9 cellular contexts compared by ENCODE assay signal in genomic region chr10:97355571-97355975, GRCh38. TPM values are rescaled to one million over a fixed set of nuclear protein-coding genes. Genes with fewer than 3 reads are reported as not detected.
DNase-seq lines count a peak whose midpoint lies in the region; ATAC-seq and TF ChIP-seq lines count a peak whose summit lies in the region.
"Had no signal": no experiment of that assay in that cellular context is flagged by ENCODE, and none has a peak within 500 bp of the region (broad histone marks: within the 10 kb centered on the region; RNA-seq: fewer than 3 reads in every experiment).

No MANE protein-coding gene starts in this region.

- H3K27me3 Mint-ChIP-seq in activated naive CD4-positive, alpha-beta T cell treated with anti-CD3 and anti-CD28 coated beads, Interleukin-2, amount 10 ng/mL, durations not matched to agents 7 days and 5 days = no peaks in the 10 kb centered on the region
- H3K27me3 Mint-ChIP-seq: activated naive CD8-positive, alpha-beta T cell had no signal

- CTCF ChIA-PET in activated naive CD4-positive, alpha-beta T cell treated with anti-CD3 and anti-CD28 coated beads, Interleukin-2, amount 10 ng/mL, durations not matched to agents 7 days and 5 days (lab: Charles Lee) = interaction anchor here (0.6 to 2.6 kb wide), 2 partner anchors 77 to 157 kb away, joined by 3 to 9 read pairs; no protein-coding TSS in a partner anchor

- H3K4me3 ChIP-seq in body of pancreas = no peak overlapping the region
- no peak overlapping the region for H3K4me3 ChIP-seq in aorta (ENCODE audit: low read length in 2 of 2)

- intact Hi-C loops in body of pancreas (cut with DNase I) (no loop called here), aorta (cut with DNase I) (loop anchor here in 1 of 2 donors (5.0 kb wide), 1 partner anchor 78 kb away; no protein-coding TSS in a partner anchor)

- WGBS in body of pancreas, 2 donors = 44 to 58% methylated on average over 5 of the region's 5 CpGs
- 70 to 71% methylated on average over 5 of the region's 5 CpGs for WGBS in aorta, 2 donors

- no peaks in the 10 kb centered on the region for H3K27me3 ChIP-seq in body of pancreas
- no peaks in the 10 kb centered on the region for H3K27me3 ChIP-seq in aorta (ENCODE audit: control insufficient read depth in 1 of 2, insufficient read depth in 2 of 2, low read length in 1 of 2)

- peaks cover 4% of the 10 kb centered on the region for H3K4me1 Mint-ChIP-seq in activated naive CD4-positive, alpha-beta T cell treated with anti-CD3 and anti-CD28 coated beads, Interleukin-2, amount 10 ng/mL, durations not matched to agents 7 days and 5 days

- no peaks in the 10 kb centered on the region for H3K4me1 ChIP-seq in body of pancreas
- H3K4me1 ChIP-seq in aorta (ENCODE audit: control insufficient read depth in 1 of 2, insufficient read depth in 2 of 2, low read length in 2 of 2) = no peaks in the 10 kb centered on the region

- peak in 6 of 7 experiments; percentile 11 to 56 (median 50) for TF ChIP-seq CTCF in body of pancreas (IDR thresholded peaks at IDR 0.05)

- no peaks in the 10 kb centered on the region for H3K9me3 Mint-ChIP-seq in activated naive CD4-positive, alpha-beta T cell treated with anti-CD3 and anti-CD28 coated beads, Interleukin-2, amount 10 ng/mL, durations not matched to agents 7 days and 5 days

- ATAC-seq in body of pancreas = peak; percentile 57
- ATAC-seq in aorta (ENCODE audit: low FRiP score) = peak; percentile 58

- no peak overlapping the region for H3K27ac Mint-ChIP-seq in activated naive CD4-positive, alpha-beta T cell treated with anti-CD3 and anti-CD28 coated beads, Interleukin-2, amount 10 ng/mL, durations not matched to agents 7 days and 5 days
- H3K27ac Mint-ChIP-seq: activated naive CD8-positive, alpha-beta T cell had no signal

- peaks cover 11% of the 10 kb centered on the region for H3K36me3 Mint-ChIP-seq in activated naive CD4-positive, alpha-beta T cell treated with anti-CD3 and anti-CD28 coated beads, Interleukin-2, amount 10 ng/mL, durations not matched to agents 7 days and 5 days

- no peak overlapping the region for H3K4me3 Mint-ChIP-seq in activated naive CD4-positive, alpha-beta T cell treated with anti-CD3 and anti-CD28 coated beads, Interleukin-2, amount 10 ng/mL, durations not matched to agents 7 days and 5 days
- H3K4me3 Mint-ChIP-seq: activated naive CD8-positive, alpha-beta T cell had no signal

- peaks cover 0 to 16% of the 10 kb centered on the region in 2 donors for H3K36me3 ChIP-seq in body of pancreas (replicated peaks in 1 of 2; ENCODE audit: insufficient read depth in 1 of 2, low read depth in 2 of 2)
- peaks cover 0 to 3% of the 10 kb centered on the region in 2 donors for H3K36me3 ChIP-seq in aorta (ENCODE audit: control insufficient read depth in 1 of 2, insufficient read depth in 2 of 2, low read length in 1 of 2)

- H3K27ac ChIP-seq in body of pancreas (no peak overlapping the region), aorta (ENCODE audit: low read depth in 1 of 2, low read length in 2 of 2) (no peak overlapping the region)

- no peak for TF ChIP-seq POLR2A in body of pancreas (IDR thresholded peaks at IDR 0.05)

- no peaks in the 10 kb centered on the region for H3K9me3 ChIP-seq in body of pancreas
- no peaks in the 10 kb centered on the region for H3K9me3 ChIP-seq in aorta (ENCODE audit: control insufficient read depth, low read length)

- peak; percentile 35 for DNase-seq in activated naive CD4-positive, alpha-beta T cell treated with anti-CD3 and anti-CD28 coated beads, Interleukin-2, amount 10 ng/mL, durations not matched to agents 7 days and 5 days
- no peak for DNase-seq in activated naive CD4-positive, alpha-beta T cell treated with anti-CD3 and anti-CD28 coated beads, Interleukin-2, amount 50 U/mL, for 16 hours
- DNase-seq in body of pancreas (peak in 2 of 4 donors; percentile 27 to 30), left kidney (ENCODE audit: low read depth, low spot score) (peak; percentile 53), aorta (no peak), SKM-1 treated with dmso at 0.1 percent for 144 hours (lab: John Stamatoyannopoulos, UW; ENCODE audit: unreplicated experiment) (no peak), activated gamma-delta T cell (lab: John Stamatoyannopoulos, UW) (no peak), T-helper 9 cell (no peak)

RNA-seq across cellular contexts. Expression of gene FRAT2, which starts 21.0 kb away (rescaled TPM):
- total RNA-seq in body of pancreas (10 to 100 TPM; 19.5 to 20.8 TPM), aorta (1 to 10 TPM; 5.5 to 8.6 TPM)
- 1 to 10 TPM; 3.0 to 7.0 TPM for polyA plus RNA-seq in aorta

RNA-seq across cellular contexts. Expression of gene FRAT1, which starts 36.5 kb away (rescaled TPM):
- 1 to 10 TPM; 3.0 to 6.5 TPM for total RNA-seq in body of pancreas
- total RNA-seq in aorta = 1 to 10 TPM; 2.4 to 4.5 TPM
- polyA plus RNA-seq in aorta = 1 to 10 TPM; 1.5 TPM

RNA-seq across cellular contexts. Expression of gene RRP12, which starts 45.6 kb away (rescaled TPM):
- total RNA-seq in body of pancreas = 10 to 100 TPM; 13.0 to 22.1 TPM
- 10 to 100 TPM; 25.1 to 31.9 TPM for total RNA-seq in aorta
- 10 to 100 TPM in 1 of 2 donors, 1 to 10 TPM in 1; 6.4 to 10.7 TPM for polyA plus RNA-seq in aorta

Comparison
In these comparisons a context has a peak if more than half of its experiments do, and no peak if none do; other contexts are left out.
1. DNase-seq: peak in activated naive CD4-positive, alpha-beta T cell treated with anti-CD3 and anti-CD28 coated beads, Interleukin-2, amount 10 ng/mL, durations not matched to agents 7 days and 5 days (single experiment) and left kidney (single experiment); none in activated naive CD4-positive, alpha-beta T cell treated with anti-CD3 and anti-CD28 coated beads, Interleukin-2, amount 50 U/mL, for 16 hours (single experiment), aorta (0 of 2), SKM-1 treated with dmso at 0.1 percent for 144 hours (single experiment), activated gamma-delta T cell (single experiment) and T-helper 9 cell (single experiment).